Comparison of ENCODE assay signal across 8 cellular contexts in the genomic region with DNA sequence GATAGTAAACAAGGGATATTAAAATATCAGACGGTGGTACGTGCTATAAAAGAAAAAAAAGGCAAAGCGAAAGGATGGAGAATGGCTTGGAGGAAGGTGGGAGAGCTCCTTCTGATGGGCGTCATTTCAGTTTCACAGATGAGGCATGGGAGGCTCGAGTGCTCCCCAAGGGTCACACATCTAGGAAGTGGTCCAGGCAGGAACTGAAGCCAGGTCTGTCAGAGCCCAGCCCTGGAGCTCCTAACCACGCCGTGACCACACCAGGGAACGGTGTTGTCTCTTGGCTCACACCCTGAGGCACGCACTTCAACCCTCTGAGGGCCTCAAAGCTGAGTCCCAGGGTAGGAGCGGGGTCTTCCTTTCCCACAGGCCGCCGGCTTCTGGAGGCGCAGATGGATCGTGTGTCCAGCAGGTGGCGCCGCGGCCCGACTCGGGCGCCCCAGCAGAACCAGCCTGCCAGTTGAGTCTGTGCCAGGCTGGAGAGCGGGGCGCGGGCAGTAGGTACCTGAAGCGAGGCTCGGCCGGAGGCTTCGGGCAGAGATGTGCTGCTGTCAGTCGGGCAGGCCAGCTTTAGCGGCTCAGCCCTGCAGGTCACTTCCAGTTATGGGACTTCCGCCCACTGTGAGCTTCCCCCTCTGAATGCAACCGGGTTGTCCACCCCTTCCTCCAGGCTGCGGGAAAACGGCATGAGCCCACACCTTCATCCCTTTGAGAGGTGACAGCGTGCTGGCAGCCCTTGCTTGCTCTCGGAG.
DNase-seq lines count a peak whose midpoint lies in the region; ATAC-seq, FAIRE-seq and TF ChIP-seq lines count a peak whose summit lies in the region.

No MANE protein-coding gene starts in this region.

- DNase-seq in EH (ENCODE audit: low read depth) (peak; percentile 61), SKM-1 treated with dmso at 0.1 percent for 144 hours (lab: John Stamatoyannopoulos, UW; ENCODE audit: unreplicated experiment) (peak; percentile 31), astrocyte (ENCODE audit: low read depth) (peak; percentile 20), iPS DF 6.9 (ENCODE audit: low read depth, low spot score) (no peak), sigmoid colon (peak; percentile 84)

- peaks cover 24% of the 10 kb centered on the region for H3K27me3 Mint-ChIP-seq in astrocyte (ENCODE audit: low read depth, unreplicated experiment)

- H3K27me3 ChIP-seq in astrocyte (ENCODE audit: insufficient read depth, low read length): peaks cover 4% of the 10 kb centered on the region
- H3K27me3 ChIP-seq in iPS DF 6.9 (ENCODE audit: control insufficient read depth, insufficient read depth, low read length): no peaks in the 10 kb centered on the region; the same call in 1 of the 2 replicates
- peaks cover 0 to 13% (median 6%) of the 10 kb centered on the region in 3 donors for H3K27me3 ChIP-seq in sigmoid colon

- H3K36me3 ChIP-seq in astrocyte (ENCODE audit: insufficient read depth, low read length) (no peaks in the 10 kb centered on the region), iPS DF 6.9 (ENCODE audit: control insufficient read depth, insufficient read depth, low read length) (no peaks in the 10 kb centered on the region), sigmoid colon (no peaks in the 10 kb centered on the region)

- H3K4me2 ChIP-seq in astrocyte (ENCODE audit: low read length): peak overlapping the region; percentile 75

- H3K4me3 Mint-ChIP-seq in astrocyte (ENCODE audit: unreplicated experiment): peak overlapping the region; percentile 51

- peak overlapping the region; percentile 62 for H2AFZ ChIP-seq in astrocyte (ENCODE audit: low read depth, low read length)

- no peaks in the 10 kb centered on the region for H3K36me3 Mint-ChIP-seq in astrocyte (ENCODE audit: low read depth, unreplicated experiment)

- H3K9me3 Mint-ChIP-seq in astrocyte (ENCODE audit: unreplicated experiment): peaks cover 16% of the 10 kb centered on the region

- H4K20me1 ChIP-seq in astrocyte (ENCODE audit: insufficient read depth, low read length): no peaks in the 10 kb centered on the region

- peak; percentile 57 for TF ChIP-seq CTCF in astrocyte (IDR thresholded peaks at IDR 0.05; ENCODE audit: insufficient read depth, low read depth, low read length)
- TF ChIP-seq CTCF in sigmoid colon (IDR thresholded peaks at IDR 0.05): peak; percentile 82 to 93 (median 92)

- H3K9ac ChIP-seq in astrocyte (ENCODE audit: low read length): peak overlapping the region; percentile 36

- FAIRE-seq in astrocyte (lab: Jason Lieb, UNC): no peak

- no CpG with 5 or more reads among the region's 35 CpGs for WGBS in iPS DF 6.9 (ENCODE audit: insufficient coverage, insufficient read length)
- 14 to 23% methylated on average over 35 of the region's 35 CpGs for WGBS in sigmoid colon, 2 donors

- no peaks in the 10 kb centered on the region for H3K4me1 Mint-ChIP-seq in astrocyte (ENCODE audit: low read depth, unreplicated experiment)

- TF ChIP-seq RAD21 in Ishikawa (IDR thresholded peaks at IDR 0.05; ENCODE audit: low read depth): peak; percentile 79

- intact Hi-C loops in sigmoid colon (cut with DNase I): loop anchor here (1.0 to 5.0 kb wide), 2 partner anchors 92 to 275 kb away; partner anchors contain the start of gene HRH1

- ATAC-seq in HG03025 (IDR thresholded peaks at IDR 0.05; ENCODE audit: low FRiP score, unreplicated experiment): no peak
- no peak for ATAC-seq in GM18511 (IDR thresholded peaks at IDR 0.05; ENCODE audit: unreplicated experiment)

- TF ChIP-seq POLR2A in sigmoid colon (IDR thresholded peaks at IDR 0.05): no peak

- no peak overlapping the region for H3K27ac Mint-ChIP-seq in astrocyte (ENCODE audit: unreplicated experiment)

- H3K4me3 ChIP-seq in astrocyte (ENCODE audit: insufficient read depth, low read depth, low read length) (no peak overlapping the region), iPS DF 6.9 (ENCODE audit: low read length) (peak overlapping the region; percentile 26; the same call in 1 of the 2 replicates), sigmoid colon (peak overlapping the region in 3 of 4 donors; percentile 16 to 35 (median 33))

- H3K79me2 ChIP-seq in astrocyte (ENCODE audit: insufficient read depth, low read length): no peaks in the 10 kb centered on the region

- H3K4me1 ChIP-seq in astrocyte (ENCODE audit: insufficient read depth, low read length) (peaks cover 6% of the 10 kb centered on the region), iPS DF 6.9 (ENCODE audit: control insufficient read depth, insufficient read depth, low read length) (peaks cover 2% of the 10 kb centered on the region; the same call in 1 of the 2 replicates), sigmoid colon (peaks cover 0 to 21% (median 15%) of the 10 kb centered on the region in 4 donors)

- TF ChIP-seq EP300 in Ishikawa (IDR thresholded peaks at IDR 0.05; ENCODE audit: borderline replicate concordance) (no peak), sigmoid colon (IDR thresholded peaks at IDR 0.05) (no peak)

- no peak overlapping the region for H3K27ac ChIP-seq in astrocyte (ENCODE audit: low read depth, low read length)
- no peak overlapping the region for H3K27ac ChIP-seq in iPS DF 6.9 (ENCODE audit: low read length)
- peak overlapping the region in 1 of 4 donors; percentile 12 for H3K27ac ChIP-seq in sigmoid colon

- peaks cover 6% of the 10 kb centered on the region for H3K9me3 ChIP-seq in astrocyte (ENCODE audit: insufficient read depth, low read depth, low read length)
- H3K9me3 ChIP-seq in iPS DF 6.9 (ENCODE audit: control insufficient read depth, insufficient read depth, low read length): no peaks in the 10 kb centered on the region
- no peaks in the 10 kb centered on the region for H3K9me3 ChIP-seq in sigmoid colon

TF ChIP-seq in Ishikawa, 13 proteins besides CTCF, POLR2A, EP300 and RAD21:
- no peak for TF ChIP-seq TCF12 (IDR thresholded peaks at IDR 0.05; ENCODE audit: low read depth)
- TF ChIP-seq ZBTB7A (IDR thresholded peaks at IDR 0.05; ENCODE audit: low read depth): no peak
- peak; percentile 52 for TF ChIP-seq MAX (IDR thresholded peaks at IDR 0.05)
- TF ChIP-seq YY1 (IDR thresholded peaks at IDR 0.05; ENCODE audit: low read depth): no peak
- TF ChIP-seq NFIC (IDR thresholded peaks at IDR 0.05): peak; percentile 54; the same call in 1 of the 2 replicates
